Comparison of ENCODE assay signal across 8 cellular contexts in the genomic region with DNA sequence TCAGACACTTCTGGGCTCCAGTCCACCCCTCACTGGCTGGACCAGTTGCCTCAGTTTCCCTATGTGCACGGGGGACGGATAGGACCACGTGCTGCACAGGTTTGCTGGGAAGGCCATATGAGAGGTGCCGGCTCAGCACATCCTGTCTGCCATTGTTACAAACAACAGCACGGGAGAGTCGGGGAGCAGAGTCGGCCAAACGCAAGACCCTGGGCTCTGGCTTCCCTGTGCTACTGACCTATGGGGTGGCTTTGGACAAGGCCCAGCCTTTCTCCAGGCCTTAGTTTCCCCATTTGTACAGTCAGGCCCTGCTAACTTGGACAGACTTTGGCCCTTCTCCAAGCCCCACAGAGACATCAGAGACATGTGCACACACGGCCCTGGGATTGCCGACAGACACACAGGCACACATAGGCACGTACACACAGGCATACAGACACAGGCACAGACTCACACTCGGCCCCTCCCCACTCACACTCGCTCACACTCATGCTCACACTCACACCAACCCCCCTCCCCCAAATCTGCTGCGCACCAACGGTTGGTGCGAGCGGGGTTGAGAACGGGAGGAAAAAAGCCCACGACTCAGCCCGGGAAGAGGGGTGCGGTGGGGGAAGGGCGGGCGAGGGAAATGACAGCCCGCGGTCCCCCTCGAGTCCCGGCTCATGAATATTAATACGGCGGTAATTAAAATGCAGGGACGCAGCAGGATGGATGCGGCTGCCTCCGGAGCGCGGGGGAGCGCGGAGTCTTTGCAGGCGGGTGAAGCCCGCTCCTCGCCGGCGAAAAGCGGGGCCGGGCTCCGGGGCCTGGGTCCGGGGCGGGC.
A peak's percentile ranks its signal among the peaks of the same experiment; 100 is the strongest.
DNase-seq lines count a peak whose midpoint lies in the region; ATAC-seq and TF ChIP-seq lines count a peak whose summit lies in the region.

No MANE protein-coding gene starts in this region.

- DNase-seq in BE2C = peak; percentile 63
- no peak for DNase-seq in PC-9
- DNase-seq in amygdala (lab: John Stamatoyannopoulos, UW) = peak in 33 of 56 donors; percentile 30 to 91 (median 68)
- peak; percentile 74 to 88 (median 85) for DNase-seq in right cardiac atrium
- no peak for DNase-seq in A172 (ENCODE audit: low spot score)
- no peak for DNase-seq in DMS114 treated with DMSO at 0.1 percent for 48 hours (lab: John Stamatoyannopoulos, UW; ENCODE audit: unreplicated experiment)

- H3K79me2 ChIP-seq in PC-9 (ENCODE audit: low read depth) = peaks cover 40% of the 10 kb centered on the region

- H3K4me2 ChIP-seq in PC-9 = peak overlapping the region; percentile 73

- H3K36me3 ChIP-seq in BE2C (no peaks in the 10 kb centered on the region), PC-9 (ENCODE audit: low read depth) (no peaks in the 10 kb centered on the region), rectal smooth muscle tissue (ENCODE audit: control insufficient read depth, insufficient read depth, low read length) (no peaks in the 10 kb centered on the region)

- peak; percentile 13 for ATAC-seq in GM21786 (IDR thresholded peaks at IDR 0.05; ENCODE audit: unreplicated experiment)
- ATAC-seq in right cardiac atrium = peak; percentile 1 to 4

- peak overlapping the region; percentile 74 for H3K9ac ChIP-seq in rectal smooth muscle tissue (ENCODE audit: low read length)

- H3K27ac ChIP-seq in PC-9 = peak overlapping the region; percentile 91
- H3K27ac ChIP-seq in right cardiac atrium (ENCODE audit: low read length) = peak overlapping the region; percentile 86
- peak overlapping the region; percentile 99 for H3K27ac ChIP-seq in rectal smooth muscle tissue (ENCODE audit: low read depth, low read length)

- peak overlapping the region; percentile 55 for H3K4me3 ChIP-seq in BE2C (ENCODE audit: low read depth, low read length)
- H3K4me3 ChIP-seq in PC-9 = peak overlapping the region; percentile 66
- H3K4me3 ChIP-seq in right cardiac atrium (ENCODE audit: low read length) = peak overlapping the region; percentile 63
- H3K4me3 ChIP-seq in rectal smooth muscle tissue (ENCODE audit: low read length) = peak overlapping the region; percentile 64

- TF ChIP-seq CTCF in BE2C (IDR thresholded peaks at IDR 0.05; ENCODE audit: low read depth, low read length) (no peak), PC-9 (conservative IDR thresholded peaks at IDR 0.05) (no peak)

- CTCF ChIA-PET in PC-9 (lab: Charles Lee) = no interaction called here

- H3F3A ChIP-seq in PC-9 (ENCODE audit: insufficient read depth, low read depth) = peaks cover 64% of the 10 kb centered on the region

- POLR2A ChIA-PET in PC-9 (lab: Charles Lee; ENCODE audit: unreplicated experiment) = no interaction called here

- intact Hi-C loops in PC-9 (cut with micrococcal nuclease; ENCODE audit: unreplicated experiment) = loop anchor here (1.0 to 10.0 kb wide), 5 partner anchors 8 to 463 kb away; a partner anchor contains a TSS
- intact Hi-C loops in right cardiac atrium (cut with DNase I) = loop anchor here in 3 of 4 donors (5.0 to 10.0 kb wide), 4 partner anchors 153 to 343 kb away; a partner anchor contains a TSS

- no peaks in the 10 kb centered on the region for H4K20me1 ChIP-seq in PC-9 (ENCODE audit: insufficient read depth)

- no peaks in the 10 kb centered on the region for H3K9me2 ChIP-seq in PC-9 (ENCODE audit: insufficient read depth)

- BruUV-seq in PC-9 (replicated peaks; lab: Mats Ljungman, UMichigan) = TSS peak; percentile 46

- H2AFZ ChIP-seq in PC-9 = peak overlapping the region; percentile 63

- no peaks in the 10 kb centered on the region for H3K27me3 ChIP-seq in BE2C
- H3K27me3 ChIP-seq in PC-9 (ENCODE audit: insufficient read depth, low read depth) = no peaks in the 10 kb centered on the region
- no peaks in the 10 kb centered on the region for H3K27me3 ChIP-seq in right cardiac atrium (ENCODE audit: control insufficient read depth, insufficient read depth)
- no peaks in the 10 kb centered on the region for H3K27me3 ChIP-seq in rectal smooth muscle tissue (ENCODE audit: control insufficient read depth, insufficient read depth, low read length)

- WGBS in right cardiac atrium = 5% methylated on average over 46 of the region's 46 CpGs

- H3K9me3 ChIP-seq in BE2C = no peaks in the 10 kb centered on the region
- H3K9me3 ChIP-seq in PC-9 (ENCODE audit: insufficient read depth, low read depth) = no peaks in the 10 kb centered on the region
- no peaks in the 10 kb centered on the region for H3K9me3 ChIP-seq in right cardiac atrium (ENCODE audit: control insufficient read depth, low read length)

- H3K4me1 ChIP-seq in BE2C (peaks cover 48% of the 10 kb centered on the region), PC-9 (replicated peaks; ENCODE audit: insufficient read depth) (peaks cover 72% of the 10 kb centered on the region), right cardiac atrium (ENCODE audit: control insufficient read depth, insufficient read depth, low read length) (peaks cover 27% of the 10 kb centered on the region), rectal smooth muscle tissue (ENCODE audit: control insufficient read depth, insufficient read depth, low read length) (peaks cover 66% of the 10 kb centered on the region)

Comparison
In these comparisons a context has a peak if more than half of its experiments do, and no peak if none do; other contexts are left out.
1. DNase-seq: peak in BE2C (single experiment), amygdala (33 of 56) and right cardiac atrium (3 of 3); none in PC-9 (0 of 2), A172 (single experiment) and DMS114 treated with DMSO at 0.1 percent for 48 hours (single experiment).
2. Peak in every context shown above with its lines, with median percentiles within 50 percentile points of each other: H3K4me3 ChIP-seq and H3K27ac ChIP-seq.